ENCODE assay signal across 9 cellular contexts in the genomic region with DNA sequence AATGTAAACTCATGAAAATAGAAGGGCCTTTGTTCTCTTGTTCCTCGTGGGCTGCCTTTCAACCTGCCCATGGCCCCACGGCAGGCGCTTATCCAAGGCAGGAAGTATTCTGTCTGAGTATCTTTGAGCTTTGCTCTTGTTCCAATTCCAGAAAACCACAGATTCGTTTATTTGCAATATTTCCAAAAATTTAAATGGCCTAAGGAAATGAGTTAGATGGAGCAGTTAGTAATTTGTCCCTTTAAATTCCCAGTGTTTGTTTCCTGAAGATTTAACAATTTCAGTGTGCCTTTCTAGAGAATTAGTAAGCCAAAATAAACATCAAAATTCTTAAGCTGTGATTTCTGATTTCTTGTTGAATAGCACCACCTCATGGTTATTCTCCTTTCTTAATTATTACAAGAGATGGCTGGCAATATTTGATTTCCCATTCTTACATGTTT.
DNase-seq lines count a peak whose midpoint lies in the region; ATAC-seq, FAIRE-seq and TF ChIP-seq lines count a peak whose summit lies in the region.
"Had no signal": no experiment of that assay in that cellular context is flagged by ENCODE, and none has a peak within 500 bp of the region (broad histone marks: within the 10 kb centered on the region; RNA-seq: fewer than 3 reads in every experiment).

No MANE protein-coding gene starts in this region.

- intact Hi-C loops in endothelial cell of umbilical vein (cut with micrococcal nuclease): loop anchor here (1.0 to 5.0 kb wide), 2 partner anchors 87 to 434 kb away; no protein-coding TSS in a partner anchor

- no peak for TF ChIP-seq POLR2A in endothelial cell of umbilical vein (IDR thresholded peaks at IDR 0.05; ENCODE audit: low read depth, low read length)

- H3K9me3 Mint-ChIP-seq in neural crest cell: no peaks in the 10 kb centered on the region
- H3K9me3 Mint-ChIP-seq: activated naive CD4-positive, alpha-beta T cell treated with anti-CD3 and anti-CD28 coated beads, Interleukin-2, amount 50 U/mL, for 24 hours had no signal

- H3K27ac ChIP-seq in 22Rv1 (no peak overlapping the region), OCI-LY3 (ENCODE audit: low read length) (no peak overlapping the region), endothelial cell of umbilical vein (ENCODE audit: insufficient read depth, low read depth, low read length) (no peak overlapping the region)

- H3K4me3 ChIP-seq in OCI-LY3 (ENCODE audit: low read length) (0 out of 2 replicates have a peak overlapping the region, but pooled peaks have one; percentile 11), endothelial cell of umbilical vein (replicated peaks in 1 of 3; ENCODE audit: insufficient read depth in 1 of 3, low read depth in 1 of 3, low read length in 3 of 3) (peak overlapping the region in 1 of 3 experiments; percentile 27)

- H3K27ac Mint-ChIP-seq in neural crest cell (ENCODE audit: unreplicated experiment): peak overlapping the region; percentile 84
- H3K27ac Mint-ChIP-seq: activated naive CD4-positive, alpha-beta T cell treated with anti-CD3 and anti-CD28 coated beads, Interleukin-2, amount 50 U/mL, for 24 hours had no signal

- POLR2A ChIA-PET in endothelial cell of umbilical vein (lab: Charles Lee): no interaction called here

- no peaks in the 10 kb centered on the region for H3K9me3 ChIP-seq in OCI-LY3 (ENCODE audit: insufficient read depth, low read length)
- no peaks in the 10 kb centered on the region for H3K9me3 ChIP-seq in endothelial cell of umbilical vein (replicated peaks; ENCODE audit: control insufficient read depth, insufficient read depth, low read length)

- FAIRE-seq in endothelial cell of umbilical vein (lab: Jason Lieb, UNC): peak; percentile 73

- DNase-seq in GM10266 (ENCODE audit: extremely low spot score): no peak
- peak; percentile 76 for DNase-seq in endothelial cell of umbilical vein (ENCODE audit: low read depth, low spot score)
- no peak for DNase-seq in neural crest cell (ENCODE audit: low read depth, low spot score)
- no peak for DNase-seq in activated CD8-positive, alpha-beta memory T cell treated with anti-CD3 and anti-CD28 coated beads, Interleukin-2, amount 50 U/mL, for 4 hours
- DNase-seq in activated CD4-positive, CD25-positive, alpha-beta regulatory T cell (lab: John Stamatoyannopoulos, UW): no peak

- dilution Hi-C loops in endothelial cell of umbilical vein (cut with MboI; ENCODE audit: extremely low pct_ligation_motif_present, low sequenced_read_pairs): no loop called here

- CTCF ChIA-PET in endothelial cell of umbilical vein (lab: Charles Lee): interaction anchor here (0.6 to 5.4 kb wide), 22 partner anchors 8 to 1919 kb away, joined by 3 to 152 read pairs (median 4); a partner anchor contains a TSS

- TF ChIP-seq CTCF in 22Rv1 (IDR thresholded peaks at IDR 0.05): peak; percentile 56
- TF ChIP-seq CTCF in GM10266 (IDR thresholded peaks at IDR 0.05; ENCODE audit: control insufficient read depth, insufficient read depth, low read depth, missing control alignments): peak; percentile 22
- TF ChIP-seq CTCF in OCI-LY3 (IDR thresholded peaks at IDR 0.05; ENCODE audit: low read depth, low read length): peak; percentile 53
- peak; percentile 11 to 19 for TF ChIP-seq CTCF in endothelial cell of umbilical vein (IDR thresholded peaks at IDR 0.05; ENCODE audit: extremely low read depth in 1 of 2, insufficient read depth in 1 of 2, low read depth in 1 of 2, low read length in 2 of 2)
- TF ChIP-seq CTCF in neural crest cell (conservative IDR thresholded peaks at IDR 0.05): peak; percentile 70

- peaks cover 11% of the 10 kb centered on the region for H3K4me1 ChIP-seq in OCI-LY3 (ENCODE audit: low read length)
- peaks cover 7% of the 10 kb centered on the region for H3K4me1 ChIP-seq in endothelial cell of umbilical vein (ENCODE audit: control insufficient read depth, extremely low read depth, insufficient read depth, low read length)

- peak overlapping the region; percentile 46; the same call in 1 of the 2 replicates for H2AFZ ChIP-seq in OCI-LY3 (ENCODE audit: low read depth, low read length)
- peak overlapping the region; percentile 89 for H2AFZ ChIP-seq in endothelial cell of umbilical vein (ENCODE audit: low read depth, low read length)

- H3K27me3 ChIP-seq in OCI-LY3 (ENCODE audit: low read depth, low read length) (no peaks in the 10 kb centered on the region), endothelial cell of umbilical vein (ENCODE audit: control insufficient read depth in 2 of 2, insufficient read depth in 2 of 2, low read length in 2 of 2) (no peaks in the 10 kb centered on the region)

- H3K36me3 ChIP-seq in OCI-LY3 (replicated peaks; ENCODE audit: low read depth, low read length) (no peaks in the 10 kb centered on the region), endothelial cell of umbilical vein (ENCODE audit: control insufficient read depth in 2 of 2, extremely low read depth in 1 of 2, insufficient read depth in 2 of 2, low read length in 2 of 2) (no peaks in the 10 kb centered on the region)

- H3K4me3 Mint-ChIP-seq in neural crest cell: no peak overlapping the region
- H3K4me3 Mint-ChIP-seq: activated naive CD4-positive, alpha-beta T cell treated with anti-CD3 and anti-CD28 coated beads, Interleukin-2, amount 50 U/mL, for 24 hours had no signal

- H3K79me2 ChIP-seq in OCI-LY3 (ENCODE audit: low read length) (no peaks in the 10 kb centered on the region), endothelial cell of umbilical vein (ENCODE audit: control insufficient read depth, insufficient read depth, low read length) (no peaks in the 10 kb centered on the region)

- no peaks in the 10 kb centered on the region for H4K20me1 ChIP-seq in OCI-LY3 (ENCODE audit: insufficient read depth, low read length)
- H4K20me1 ChIP-seq in endothelial cell of umbilical vein (replicated peaks; ENCODE audit: control insufficient read depth, extremely low read depth, insufficient read depth, low read length): no peaks in the 10 kb centered on the region

- no TSS peak for BruUV-seq in endothelial cell of umbilical vein (replicated peaks; lab: Mats Ljungman, UMichigan)

- no peaks in the 10 kb centered on the region for H3K9me1 ChIP-seq in endothelial cell of umbilical vein (replicated peaks; ENCODE audit: control insufficient read depth, extremely low read depth, insufficient read depth, low read length)

- peaks cover 8% of the 10 kb centered on the region for H3K4me1 Mint-ChIP-seq in neural crest cell

- no peak overlapping the region for H3K9ac ChIP-seq in OCI-LY3 (ENCODE audit: low read length)
- H3K9ac ChIP-seq in endothelial cell of umbilical vein (replicated peaks; ENCODE audit: extremely low read depth, insufficient read depth, low read length): peak overlapping the region; percentile 47

- H3K27me3 Mint-ChIP-seq in neural crest cell (ENCODE audit: low read depth): no peaks in the 10 kb centered on the region
- H3K27me3 Mint-ChIP-seq: activated naive CD4-positive, alpha-beta T cell treated with anti-CD3 and anti-CD28 coated beads, Interleukin-2, amount 50 U/mL, for 24 hours had no signal

- H3K36me3 Mint-ChIP-seq in neural crest cell (ENCODE audit: low read depth): no peaks in the 10 kb centered on the region
- H3K36me3 Mint-ChIP-seq: activated naive CD4-positive, alpha-beta T cell treated with anti-CD3 and anti-CD28 coated beads, Interleukin-2, amount 50 U/mL, for 24 hours had no signal

- no peak for ATAC-seq in GM18873 (IDR thresholded peaks at IDR 0.05; ENCODE audit: low FRiP score, unreplicated experiment)

- H3K4me2 ChIP-seq in OCI-LY3 (ENCODE audit: low read length) (peak overlapping the region; percentile 24; the same call in 1 of the 2 replicates), endothelial cell of umbilical vein (ENCODE audit: insufficient read depth, low read length) (peak overlapping the region; percentile 64)

TF ChIP-seq in endothelial cell of umbilical vein, 7 proteins besides CTCF, POLR2A, EP300 and RAD21:
- TF ChIP-seq POLR2AphosphoS5 (IDR thresholded peaks at IDR 0.05; ENCODE audit: insufficient read depth, low read depth, low read length) (no peak), GATA2 (IDR thresholded peaks at IDR 0.05; ENCODE audit: insufficient read depth, insufficient read length, low read depth, low read length) (no peak), JUN (IDR thresholded peaks at IDR 0.05; ENCODE audit: borderline replicate concordance, insufficient read depth, insufficient read length, low read depth) (no peak), EZH2 (IDR thresholded peaks at IDR 0.05; ENCODE audit: borderline replicate concordance, low read depth, low read length, severe bottlenecking) (no peak), FOS (IDR thresholded peaks at IDR 0.05; ENCODE audit: borderline replicate concordance, insufficient read depth, low read length) (no peak), MYC (IDR thresholded peaks at IDR 0.05; ENCODE audit: low read depth, low read length) (no peak)
- TF ChIP-seq, protein P1, sequence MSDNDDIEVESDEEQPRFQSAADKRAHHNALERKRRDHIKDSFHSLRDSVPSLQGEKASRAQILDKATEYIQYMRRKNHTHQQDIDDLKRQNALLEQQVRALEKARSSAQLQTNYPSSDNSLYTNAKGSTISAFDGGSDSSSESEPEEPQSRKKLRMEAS (IDR thresholded peaks at IDR 0.05; ENCODE audit: insufficient read depth, insufficient read length): no peak

Comparison
In these comparisons a context has a peak if more than half of its experiments do, and no peak if none do; other contexts are left out.
1. CTCF ChIP-seq: peak in every context shown above with its lines; median percentile 70 in neural crest cell; 56 in 22Rv1; 53 in OCI-LY3; 22 in GM10266; 15 in endothelial cell of umbilical vein.